1 cellular context compared by ENCODE assay signal in genomic region chr2:10919415-10919775, GRCh38.
TF ChIP-seq lines count a peak whose summit lies in the region.

No MANE protein-coding gene starts in this region.

TF ChIP-seq in K562, 482 proteins besides CTCF, POLR2A, EP300 and RAD21:
- TF ChIP-seq USF2 (CRISPR knock-in tag; IDR thresholded peaks at IDR 0.05) (0 out of 2 replicates have a peak, but pooled peaks have one; percentile 2), PATZ1 (CRISPR knock-in tag; IDR thresholded peaks at IDR 0.05; ENCODE audit: borderline replicate concordance) (no peak)
TF ChIP-seq in K562: peak in this region for 1.
